Comparison of ENCODE assay signal across 10 cellular contexts in genomic region chr1:206496131-206496793, GRCh38. TPM values are rescaled to one million over a fixed set of nuclear protein-coding genes. Genes with fewer than 3 reads are reported as not detected.
DNase-seq lines count a peak whose midpoint lies in the region; ATAC-seq, FAIRE-seq and TF ChIP-seq lines count a peak whose summit lies in the region.
"Had no signal": no experiment of that assay in that cellular context is flagged by ENCODE, and none has a peak within 500 bp of the region (broad histone marks: within the 10 kb centered on the region; RNA-seq: fewer than 3 reads in every experiment).

No MANE protein-coding gene starts in this region.

- H3K27me3 ChIP-seq in left ventricle myocardium inferior (ENCODE audit: low read depth) (no peaks in the 10 kb centered on the region), mesendoderm (ENCODE audit: insufficient read depth, low read length, poor library complexity) (no peaks in the 10 kb centered on the region), GM23248 (replicated peaks; ENCODE audit: insufficient read depth) (no peaks in the 10 kb centered on the region)

- no peak overlapping the region for H3K4me3 ChIP-seq in left ventricle myocardium inferior
- H3K4me3 ChIP-seq in mesendoderm (ENCODE audit: low read length), result no peak overlapping the region
- no peak overlapping the region for H3K4me3 ChIP-seq in GM23248

- no peak overlapping the region for H3K18ac ChIP-seq in mesendoderm (ENCODE audit: low read length)

- H2BK15ac ChIP-seq in mesendoderm (replicated peaks; ENCODE audit: low read depth), result no peak overlapping the region

- FAIRE-seq in H54 (lab: Jason Lieb, UNC), result no peak

- H3K4ac ChIP-seq in mesendoderm (ENCODE audit: low read depth, low read length), result no peak overlapping the region

- no peak for TF ChIP-seq CTCF in left ventricle myocardium inferior (IDR thresholded peaks at IDR 0.05; ENCODE audit: borderline replicate concordance)

- intact Hi-C loops in left ventricle myocardium inferior (cut with micrococcal nuclease), result no loop called here

- H3K79me2 ChIP-seq in mesendoderm (ENCODE audit: control insufficient read depth, insufficient read depth, low read length) (no peaks in the 10 kb centered on the region), GM23248 (ENCODE audit: insufficient read depth) (no peaks in the 10 kb centered on the region)

- H2AFZ ChIP-seq in GM23248, result no peak overlapping the region

- no peak for TF ChIP-seq POLR2A in H54 (IDR thresholded peaks at IDR 0.05; ENCODE audit: low read depth, low read length)

- peaks cover 12% of the 10 kb centered on the region for H3F3A ChIP-seq in GM23248 (ENCODE audit: insufficient read depth)

- no peak overlapping the region for H2BK5ac ChIP-seq in mesendoderm (ENCODE audit: low read length)

- H3K79me1 ChIP-seq in mesendoderm (ENCODE audit: low read length), result no peaks in the 10 kb centered on the region

- H3K4me2 ChIP-seq in mesendoderm (ENCODE audit: low read length) (no peak overlapping the region), GM23248 (ENCODE audit: unreplicated experiment) (no peak overlapping the region)

- H3K23ac ChIP-seq in mesendoderm (ENCODE audit: low read length), result no peak overlapping the region

- no peak overlapping the region for H2BK120ac ChIP-seq in mesendoderm (ENCODE audit: low read depth, low read length)

- in situ Hi-C loops in GM23248 (cut with MboI), result no loop called here

- no peak overlapping the region for H4K5ac ChIP-seq in mesendoderm (ENCODE audit: low read length)

- no peak overlapping the region for H2AK5ac ChIP-seq in mesendoderm (ENCODE audit: low read length)

- no peak overlapping the region for H3K56ac ChIP-seq in mesendoderm (ENCODE audit: low read length)

- H3K4me1 ChIP-seq in left ventricle myocardium inferior (peaks cover 37% of the 10 kb centered on the region), mesendoderm (ENCODE audit: control insufficient read depth, low read depth, low read length) (no peaks in the 10 kb centered on the region), GM23248 (ENCODE audit: insufficient read depth) (peaks cover 15% of the 10 kb centered on the region)

- H4K8ac ChIP-seq in mesendoderm (ENCODE audit: low read depth, low read length), result no peak overlapping the region

- DNase-seq in DMS153 treated with DMSO at 0.1 percent for 48 hours (lab: John Stamatoyannopoulos, UW; ENCODE audit: unreplicated experiment) (peak; percentile 24), left ventricle myocardium inferior (no peak), mesendoderm (no peak), NCI-H510A treated with DMSO at 0.1 percent for 48 hours (lab: John Stamatoyannopoulos, UW) (no peak), H54 (ENCODE audit: insufficient read length, low spot score) (no peak), GM23248 (no peak)
- DNase-seq: activated CD4-positive, alpha-beta T cell treated with anti-CD3 and anti-CD28 coated beads, Interleukin-2, amount 10 ng/mL, durations not matched to agents 7 days and 5 days; H7 had no signal

- no peaks in the 10 kb centered on the region for H3K9me2 ChIP-seq in GM23248 (ENCODE audit: insufficient read depth)

- H3K27ac ChIP-seq in left ventricle myocardium inferior (replicated peaks) (peak overlapping the region; percentile 38), mesendoderm (ENCODE audit: low read depth, low read length) (no peak overlapping the region), GM23248 (no peak overlapping the region)

- H3K9me3 ChIP-seq in left ventricle myocardium inferior (replicated peaks) (no peaks in the 10 kb centered on the region), GM23248 (ENCODE audit: low read depth) (no peaks in the 10 kb centered on the region)

- H3K9ac ChIP-seq in mesendoderm (ENCODE audit: low read length) (no peak overlapping the region), GM23248 (no peak overlapping the region)

- no CpG with 5 or more reads among the region's 6 CpGs for WGBS in mesendoderm (ENCODE audit: extremely low coverage, insufficient coverage, low lambda C conversion rate)
- WGBS in GM23248 (ENCODE audit: low coverage in 1 of 2, low lambda C conversion rate in 2 of 2, missing lambda C conversion rate in 2 of 2), 2 experiments, result 56% methylated on average over 6 of the region's 6 CpGs

- H3K36me3 ChIP-seq in left ventricle myocardium inferior (no peaks in the 10 kb centered on the region), mesendoderm (ENCODE audit: control insufficient read depth, insufficient read depth, low read length) (peaks cover 1% of the 10 kb centered on the region), GM23248 (ENCODE audit: low read depth) (peaks cover 18% of the 10 kb centered on the region; the same call in 1 of the 2 replicates)

- ATAC-seq in GM19025 (IDR thresholded peaks at IDR 0.05; ENCODE audit: low read depth, unreplicated experiment), result peak; percentile 84
- ATAC-seq in HG03442 (IDR thresholded peaks at IDR 0.05; ENCODE audit: unreplicated experiment), result peak; percentile 67

- H4K20me1 ChIP-seq in GM23248 (ENCODE audit: insufficient read depth), result no peaks in the 10 kb centered on the region

RNA-seq across cellular contexts. Expression of gene RASSF5, which starts 11.1 kb away (rescaled TPM):
- 7.8 TPM for total RNA-seq in left ventricle myocardium inferior
- 1.4 TPM for polyA plus RNA-seq in mesendoderm (2013, experiment 1 of 2)
- polyA plus RNA-seq in mesendoderm (2013, experiment 2 of 2), result 1.8 TPM
- total RNA-seq in GM23248 (2014; rRNA removed; shearing (Covaris generic)), result 0.22 and 0.89 TPM in 2 replicates
- polyA plus RNA-seq in GM23248 (2016; fragmentation: Nextera tagmentation; extraction: Ambion mirVana), result 0.28 and 0.48 TPM in 2 replicates

RNA-seq across cellular contexts. Expression of gene IKBKE, which starts 26.0 kb away (rescaled TPM):
- 0.80 TPM for total RNA-seq in left ventricle myocardium inferior
- 3.7 TPM for polyA plus RNA-seq in mesendoderm (2013, experiment 1 of 2)
- 3.8 TPM for polyA plus RNA-seq in mesendoderm (2013, experiment 2 of 2)
- total RNA-seq in GM23248 (2014; rRNA removed; shearing (Covaris generic)), result 12.5 and 17.7 TPM in 2 replicates
- 13.4 and 14.5 TPM in 2 replicates for polyA plus RNA-seq in GM23248 (2016; fragmentation: Nextera tagmentation; extraction: Ambion mirVana)
